ENCODE assay signal across 23 cellular contexts in genomic region chr13:29907670-29908069, GRCh38. TPM values are rescaled to one million over a fixed set of nuclear protein-coding genes. Genes with fewer than 3 reads are reported as not detected.
A peak's percentile ranks its signal among the peaks of the same experiment; 100 is the strongest.
DNase-seq lines count a peak whose midpoint lies in the region; ATAC-seq and TF ChIP-seq lines count a peak whose summit lies in the region.
"Had no signal": no experiment of that assay in that cellular context is flagged by ENCODE, and none has a peak within 500 bp of the region (broad histone marks: within the 10 kb centered on the region; RNA-seq: fewer than 3 reads in every experiment).

No MANE protein-coding gene starts in this region.

- no peaks in the 10 kb centered on the region for H3K9me3 Mint-ChIP-seq in activated T-cell treated with anti-CD3 and anti-CD28 coated beads, Interleukin-2, amount 50 U/mL, for 72 hours
- no peaks in the 10 kb centered on the region for H3K9me3 Mint-ChIP-seq in activated T-helper 17 cell treated with anti-CD3 and anti-CD28 coated beads, Interleukin-2, amount 50 U/mL, for 72 hours
- H3K9me3 Mint-ChIP-seq in mesothelial cell of epicardium: no peaks in the 10 kb centered on the region
- H3K9me3 Mint-ChIP-seq: IgD-negative memory B cell had no signal

- H3K4me3 Mint-ChIP-seq in activated T-cell treated with anti-CD3 and anti-CD28 coated beads, Interleukin-2, amount 50 U/mL, for 72 hours: peak overlapping the region; percentile 57 to 61
- no peak overlapping the region for H3K4me3 Mint-ChIP-seq in activated T-helper 17 cell treated with anti-CD3 and anti-CD28 coated beads, Interleukin-2, amount 50 U/mL, for 72 hours
- H3K4me3 Mint-ChIP-seq in mesothelial cell of epicardium: no peak overlapping the region
- H3K4me3 Mint-ChIP-seq: IgD-negative memory B cell had no signal

- H3K4me3 ChIP-seq in HEK293 (ENCODE audit: low read depth, low read length): no peak overlapping the region
- H3K4me3 ChIP-seq: PC-9, SK-N-MC had no signal

- H3K9me3 ChIP-seq in HEK293 (ENCODE audit: control insufficient read depth, insufficient read depth, low read depth, low read length): no peaks in the 10 kb centered on the region
- H3K9me3 ChIP-seq: BE2C had no signal

- peaks cover 31% of the 10 kb centered on the region for H3K4me1 Mint-ChIP-seq in activated T-cell treated with anti-CD3 and anti-CD28 coated beads, Interleukin-2, amount 50 U/mL, for 72 hours (ENCODE audit: low read depth)
- H3K4me1 Mint-ChIP-seq in activated T-helper 17 cell treated with anti-CD3 and anti-CD28 coated beads, Interleukin-2, amount 50 U/mL, for 72 hours: peaks cover 7% of the 10 kb centered on the region
- H3K4me1 Mint-ChIP-seq in mesothelial cell of epicardium: peaks cover 56% of the 10 kb centered on the region

- peak; percentile 17 to 35 for DNase-seq in activated T-cell treated with anti-CD3 and anti-CD28 coated beads, Interleukin-2, amount 50 U/mL, for 72 hours
- DNase-seq in activated T-cell treated with anti-CD3 and anti-CD28 coated beads, Interleukin-2, amount 50 U/mL, for 1 hour: no peak
- no peak for DNase-seq in mesothelial cell of epicardium (ENCODE audit: low spot score in 2 of 2, unreplicated experiment in 2 of 2)
- no peak for DNase-seq in D341Med (ENCODE audit: low spot score)
- no peak for DNase-seq in substantia nigra (lab: John Stamatoyannopoulos, UW)
- DNase-seq: BE2C, DMS79, GOT3, MV-4-11, NCI-H1105 treated with DMSO at 0.1 percent for 48 hours, NCI-H1694, NCI-H2081, NCI-H2171 treated with DMSO at 0.1 percent for 48 hours, NCI-H446, NCI-H526 treated with DMSO at 0.1 percent for 48 hours, PC-9, RPMI8226, SHP77 treated with DMSO at 0.1 percent for 48 hours had no signal

- POLR2A ChIA-PET in HEK293 (lab: Yijun Ruan, JAX): no interaction called here

- H3K27ac ChIP-seq in HEK293 (ENCODE audit: extremely low read depth, low read depth, low read length) (no peak overlapping the region), substantia nigra (ENCODE audit: low read depth, low read length, poor library complexity, severe bottlenecking) (no peak overlapping the region)
- H3K27ac ChIP-seq: PC-9 had no signal

- H3K36me3 Mint-ChIP-seq in activated T-cell treated with anti-CD3 and anti-CD28 coated beads, Interleukin-2, amount 50 U/mL, for 72 hours (ENCODE audit: insufficient read depth in 2 of 2): peaks cover 0 to 2% of the 10 kb centered on the region in 2 donors
- H3K36me3 Mint-ChIP-seq in activated T-helper 17 cell treated with anti-CD3 and anti-CD28 coated beads, Interleukin-2, amount 50 U/mL, for 72 hours (ENCODE audit: low read depth): no peaks in the 10 kb centered on the region
- no peaks in the 10 kb centered on the region for H3K36me3 Mint-ChIP-seq in mesothelial cell of epicardium
- H3K36me3 Mint-ChIP-seq: IgD-negative memory B cell had no signal

- H3K4me1 ChIP-seq in HEK293 (ENCODE audit: control insufficient read depth, insufficient read depth, low read length): peaks cover 6% of the 10 kb centered on the region

- peak; percentile 85 to 90 for ATAC-seq in activated T-cell treated with anti-CD3 and anti-CD28 coated beads, Interleukin-2, amount 50 U/mL, for 72 hours (replicated peaks in 1 of 2)
- ATAC-seq in activated T-helper 17 cell treated with anti-CD3 and anti-CD28 coated beads, Interleukin-2, amount 50 U/mL, for 72 hours (replicated peaks): peak; percentile 67
- ATAC-seq in HG02759 (IDR thresholded peaks at IDR 0.05; ENCODE audit: unreplicated experiment): no peak

- no peaks in the 10 kb centered on the region for H3K36me3 ChIP-seq in HEK293 (ENCODE audit: control insufficient read depth in 2 of 2, insufficient read depth in 1 of 2, low read length in 2 of 2)
- H3K36me3 ChIP-seq: BE2C had no signal

- CTCF ChIA-PET in HEK293 (lab: Yijun Ruan, JAX): interaction anchor here (0.6 to 2.3 kb wide), 2 partner anchors 16 to 206 kb away, joined by 3 to 15 read pairs; no protein-coding TSS in a partner anchor

- TF ChIP-seq CTCF in HEK293 (tag by site-specific recombination; IDR thresholded peaks at IDR 0.05) (no peak), mesothelial cell of epicardium (IDR thresholded peaks at IDR 0.05; ENCODE audit: unreplicated experiment) (no peak)

- H3K27ac Mint-ChIP-seq in activated T-cell treated with anti-CD3 and anti-CD28 coated beads, Interleukin-2, amount 50 U/mL, for 72 hours: peak overlapping the region; percentile 70
- no peak overlapping the region for H3K27ac Mint-ChIP-seq in activated T-helper 17 cell treated with anti-CD3 and anti-CD28 coated beads, Interleukin-2, amount 50 U/mL, for 72 hours
- peak overlapping the region; percentile 11 for H3K27ac Mint-ChIP-seq in mesothelial cell of epicardium
- H3K27ac Mint-ChIP-seq: IgD-negative memory B cell had no signal

- no peaks in the 10 kb centered on the region for H3K27me3 Mint-ChIP-seq in activated T-cell treated with anti-CD3 and anti-CD28 coated beads, Interleukin-2, amount 50 U/mL, for 72 hours (ENCODE audit: low read depth)
- no peaks in the 10 kb centered on the region for H3K27me3 Mint-ChIP-seq in activated T-helper 17 cell treated with anti-CD3 and anti-CD28 coated beads, Interleukin-2, amount 50 U/mL, for 72 hours
- no peaks in the 10 kb centered on the region for H3K27me3 Mint-ChIP-seq in mesothelial cell of epicardium (ENCODE audit: low read depth)

TF ChIP-seq in HEK293, 187 proteins besides CTCF, POLR2A, EP300 and RAD21:
- TF ChIP-seq SCRT2 (tag by site-specific recombination; IDR thresholded peaks at IDR 0.05) (peak; percentile 58), ZNF776 (tag by site-specific recombination; IDR thresholded peaks at IDR 0.05; ENCODE audit: borderline replicate concordance) (no peak)
TF ChIP-seq in HEK293: peak in this region for 1.

RNA-seq across cellular contexts. Expression of gene UBL3, which starts 57.3 kb away (rescaled TPM):
- total RNA-seq in activated T-cell treated with anti-CD3 and anti-CD28 coated beads, Interleukin-2, amount 50 U/mL, for 72 hours: 10 to 100 TPM; 19.0 to 21.2 TPM
- total RNA-seq in activated T-helper 17 cell treated with anti-CD3 and anti-CD28 coated beads, Interleukin-2, amount 50 U/mL, for 72 hours: 1 to 10 TPM; 8.4 to 9.4 TPM
- total RNA-seq in mesothelial cell of epicardium: 22.7 to 23.6 TPM (median 23.3 TPM) in 3 replicates

Comparison
In these comparisons a context has a peak if more than half of its experiments do, and no peak if none do; other contexts are left out.
1. DNase-seq: peak in activated T-cell treated with anti-CD3 and anti-CD28 coated beads, Interleukin-2, amount 50 U/mL, for 72 hours (2 of 2); none in activated T-cell treated with anti-CD3 and anti-CD28 coated beads, Interleukin-2, amount 50 U/mL, for 1 hour (single experiment), mesothelial cell of epicardium (0 of 2), D341Med (single experiment) and substantia nigra (0 of 49).
2. H3K4me3 Mint-ChIP-seq: peak in activated T-cell treated with anti-CD3 and anti-CD28 coated beads, Interleukin-2, amount 50 U/mL, for 72 hours (2 of 2); none in activated T-helper 17 cell treated with anti-CD3 and anti-CD28 coated beads, Interleukin-2, amount 50 U/mL, for 72 hours (single experiment) and mesothelial cell of epicardium (single experiment).